12 cellular contexts compared by ENCODE assay signal in genomic region chr7:99098824-99099498, GRCh38. TPM values are rescaled to one million over a fixed set of nuclear protein-coding genes. Genes with fewer than 3 reads are reported as not detected.
DNase-seq lines count a peak whose midpoint lies in the region; ATAC-seq and TF ChIP-seq lines count a peak whose summit lies in the region.
"Had no signal": no experiment of that assay in that cellular context is flagged by ENCODE, and none has a peak within 500 bp of the region (broad histone marks: within the 10 kb centered on the region; RNA-seq: fewer than 3 reads in every experiment).

No MANE protein-coding gene starts in this region.

- ATAC-seq in heart left ventricle (peak in 2 of 4 donors; percentile 20 to 32), HG03354 (IDR thresholded peaks at IDR 0.05; ENCODE audit: poor library complexity, severe bottlenecking, unreplicated experiment) (no peak)
- ATAC-seq: upper lobe of right lung had no signal

- H3K4me3 ChIP-seq in adipocyte (ENCODE audit: low read length) (peak overlapping the region; percentile 71), heart left ventricle (no peak overlapping the region), sigmoid colon (no peak overlapping the region)
- H3K4me3 ChIP-seq: upper lobe of right lung had no signal

- no peak for TF ChIP-seq CTCF in heart left ventricle (IDR thresholded peaks at IDR 0.05)
- no peak for TF ChIP-seq CTCF in sigmoid colon (IDR thresholded peaks at IDR 0.05)

- H3K36me3 ChIP-seq in adipocyte (ENCODE audit: control insufficient read depth, insufficient read depth, low read length, severe bottlenecking): no peaks in the 10 kb centered on the region
- no peaks in the 10 kb centered on the region for H3K36me3 ChIP-seq in heart left ventricle
- no peaks in the 10 kb centered on the region for H3K36me3 ChIP-seq in sigmoid colon
- H3K36me3 ChIP-seq: upper lobe of right lung had no signal

- no peak for TF ChIP-seq EP300 in sigmoid colon (IDR thresholded peaks at IDR 0.05)

- peak overlapping the region; percentile 80 for H3K9ac ChIP-seq in adipocyte (ENCODE audit: low read length)

- intact Hi-C loops in heart left ventricle (cut with DNase I) (loop anchor here in 1 of 10 donors (5.0 kb wide), 1 partner anchor 43 kb away; the partner anchor contains the start of gene SMURF1), sigmoid colon (cut with DNase I) (loop anchor here (5.0 kb wide), 1 partner anchor 43 kb away; the partner anchor contains the start of gene SMURF1), posterior cingulate gyrus (cut with DNase I) (no loop called here)

- H3K27ac ChIP-seq in heart left ventricle (peak overlapping the region in 8 of 12 donors; percentile 9 to 61 (median 29)), sigmoid colon (peak overlapping the region; percentile 35 to 50 (median 42))
- H3K27ac ChIP-seq: upper lobe of right lung had no signal

- no peak for TF ChIP-seq POLR2A in heart left ventricle (IDR thresholded peaks at IDR 0.05)
- TF ChIP-seq POLR2A in sigmoid colon (IDR thresholded peaks at IDR 0.05): no peak

- peak; percentile 83 for DNase-seq in EL
- peak; percentile 62 for DNase-seq in adipocyte (ENCODE audit: low read depth)
- DNase-seq in heart left ventricle: no peak
- DNase-seq in sigmoid colon: no peak
- DNase-seq in posterior cingulate gyrus: no peak
- no peak for DNase-seq in NCI-H1417 (lab: John Stamatoyannopoulos, UW)
- no peak for DNase-seq in nucleus accumbens (lab: John Stamatoyannopoulos, UW)
- DNase-seq: activated CD4-positive, alpha-beta T cell treated with anti-CD3 and anti-CD28 coated beads, Interleukin-2, amount 50 U/mL, for 48 hours; DMS79; NCI-H774; upper lobe of right lung had no signal

- H3K9me3 ChIP-seq in adipocyte (ENCODE audit: control insufficient read depth, low read length) (no peaks in the 10 kb centered on the region), heart left ventricle (peaks cover 0 to 27% (median 5%) of the 10 kb centered on the region in 12 donors), sigmoid colon (no peaks in the 10 kb centered on the region)
- H3K9me3 ChIP-seq: upper lobe of right lung had no signal

- WGBS in heart left ventricle, 4 donors: 62 to 73% (median 70%) methylated on average over 6 of the region's 6 CpGs
- 30 to 63% methylated on average over 6 of the region's 6 CpGs for WGBS in sigmoid colon, 2 donors

- H3K27me3 ChIP-seq in adipocyte (replicated peaks; ENCODE audit: control insufficient read depth, insufficient read depth, low read length): no peaks in the 10 kb centered on the region
- H3K27me3 ChIP-seq in heart left ventricle: no peaks in the 10 kb centered on the region
- H3K27me3 ChIP-seq in sigmoid colon: no peaks in the 10 kb centered on the region
- H3K27me3 ChIP-seq: upper lobe of right lung had no signal

- H3K4me1 ChIP-seq in adipocyte (ENCODE audit: control insufficient read depth, insufficient read depth, low read length) (peaks cover 67% of the 10 kb centered on the region), heart left ventricle (peaks cover 0 to 47% (median 17%) of the 10 kb centered on the region in 12 donors), sigmoid colon (peaks cover 0 to 50% (median 36%) of the 10 kb centered on the region in 4 donors)

RNA-seq across cellular contexts. Expression of gene SMURF1, which starts 44.9 kb away (rescaled TPM):
- total RNA-seq in heart left ventricle: 10 to 100 TPM in 7 of 9 donors, 1 to 10 TPM in 2; 8.0 to 15.4 (median 13.2) TPM
- 1 to 10 TPM; 3.5 to 9.5 TPM for polyA plus RNA-seq in heart left ventricle
- 10 to 100 TPM; 10.7 to 18.0 (median 15.8) TPM for total RNA-seq in sigmoid colon
- 10 to 100 TPM in 1 of 3 donors, 1 to 10 TPM in 2; 8.4 to 14.1 (median 9.7) TPM for polyA plus RNA-seq in sigmoid colon

Comparison
In these comparisons a context has a peak if more than half of its experiments do, and no peak if none do; other contexts are left out.
1. DNase-seq: peak in EL (single experiment) and adipocyte (single experiment); none in heart left ventricle (0 of 5), sigmoid colon (single experiment), posterior cingulate gyrus (0 of 10), NCI-H1417 (0 of 3) and nucleus accumbens (0 of 56).